1 cellular context compared by ENCODE assay signal in genomic region chr14:78088941-78089340, GRCh38.
TF ChIP-seq lines count a peak whose summit lies in the region.

No MANE protein-coding gene starts in this region.

TF ChIP-seq in K562, 482 proteins besides CTCF, POLR2A, EP300 and RAD21:
- TF ChIP-seq KAT8 (IDR thresholded peaks at IDR 0.05; ENCODE audit: low read depth) (no peak), ZBTB40 (IDR thresholded peaks at IDR 0.05) (0 out of 2 replicates have a peak, but pooled peaks have one; percentile 40), ZBTB40 (CRISPR knock-in tag; IDR thresholded peaks at IDR 0.05) (no peak), ZNF512 (tag; IDR thresholded peaks at IDR 0.05) (no peak)
